Comparison of ENCODE assay signal across 21 cellular contexts in genomic region chr1:222790115-222790514, GRCh38. TPM values are rescaled to one million over a fixed set of nuclear protein-coding genes. Genes with fewer than 3 reads are reported as not detected.
"Had no signal": no experiment of that assay in that cellular context is flagged by ENCODE, and none has a peak within 500 bp of the region (broad histone marks: within the 10 kb centered on the region; RNA-seq: fewer than 3 reads in every experiment).

No MANE protein-coding gene starts in this region.

- H3K27ac ChIP-seq: heart left ventricle, neutrophil, ovary had no signal

- H3K36me3 Mint-ChIP-seq: natural killer cell treated with Interleukin-12 subunit alpha and Interleukin-12 subunit beta and Interleukin-15 and Interleukin-18, amount 100 ng/mL, for 72 hours had no signal

- H3K9me3 Mint-ChIP-seq: natural killer cell treated with Interleukin-12 subunit alpha and Interleukin-12 subunit beta and Interleukin-15 and Interleukin-18, amount 100 ng/mL, for 72 hours had no signal

- ATAC-seq: heart left ventricle, left ventricle myocardium superior, right cardiac atrium had no signal

- H3K4me1 ChIP-seq: transverse colon had no signal

- H3K9me3 ChIP-seq: neutrophil, ovary, SK-N-SH, transverse colon had no signal

- H3K36me3 ChIP-seq: heart left ventricle, neutrophil, ovary, transverse colon had no signal

- H3K4me3 ChIP-seq: heart left ventricle, ovary, transverse colon had no signal

- H3K27me3 ChIP-seq: heart left ventricle, ovary, transverse colon had no signal

- DNase-seq: activated CD4-positive, alpha-beta T cell treated with anti-CD3 and anti-CD28 coated beads, Interleukin-2, amount 50 U/mL, for 1 hour; activated naive CD4-positive, alpha-beta T cell treated with Interleukin-2 at 50 U/mL for 16 hours; activated naive CD8-positive, alpha-beta T cell treated with anti-CD3 and anti-CD28 coated beads, Interleukin-2, amount 10 ng/mL, durations not matched to agents 7 days and 5 days; amygdala; cerebellar nuclear complex; cortex of kidney; heart left ventricle; left ventricle myocardium superior; mammary epithelial cell; ovary; right cardiac atrium; SK-N-SH; stimulated activated CD4-positive, alpha-beta T cell treated with anti-CD3 and anti-CD28 coated beads, Interleukin-4, amount 100 ng/mL, for 24 hours; T-helper 9 cell; transverse colon had no signal

- H3K27ac Mint-ChIP-seq: activated naive CD8-positive, alpha-beta T cell treated with anti-CD3 and anti-CD28 coated beads, Interleukin-2, amount 10 ng/mL, durations not matched to agents 7 days and 5 days; natural killer cell treated with Interleukin-12 subunit alpha and Interleukin-12 subunit beta and Interleukin-15 and Interleukin-18, amount 100 ng/mL, for 72 hours had no signal

- H3K4me3 Mint-ChIP-seq: activated naive CD8-positive, alpha-beta T cell treated with anti-CD3 and anti-CD28 coated beads, Interleukin-2, amount 10 ng/mL, durations not matched to agents 7 days and 5 days; natural killer cell treated with Interleukin-12 subunit alpha and Interleukin-12 subunit beta and Interleukin-15 and Interleukin-18, amount 100 ng/mL, for 72 hours had no signal

RNA-seq across cellular contexts. Expression of gene FAM177B, which starts 53.1 kb away (rescaled TPM):
- total RNA-seq: activated naive CD8-positive, alpha-beta T cell treated with anti-CD3 and anti-CD28 coated beads, Interleukin-2, amount 10 ng/mL, durations not matched to agents 7 days and 5 days; epithelial cell of proximal tubule; fibroblast of villous mesenchyme; left ventricle myocardium superior; mammary epithelial cell; pulmonary artery endothelial cell; temporal lobe had no signal
